In the genomic region with DNA sequence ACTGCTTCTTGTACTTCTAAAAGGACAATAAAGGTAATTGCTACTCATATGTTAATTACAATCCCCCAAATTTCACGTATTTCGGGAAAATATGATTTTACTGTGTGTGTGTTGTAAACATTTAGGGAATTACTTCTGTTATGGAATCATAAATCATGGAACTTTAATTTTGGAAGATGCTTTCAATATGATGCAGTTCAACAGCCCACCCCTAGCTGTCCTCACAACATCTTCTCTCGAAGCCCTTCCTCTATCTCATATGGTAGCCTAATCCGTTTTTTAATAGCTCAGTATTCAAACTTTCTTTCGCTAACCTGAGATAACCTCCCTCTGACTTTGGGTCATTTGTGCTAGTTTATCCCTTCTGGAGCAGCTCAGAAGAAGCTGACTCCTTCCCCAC, we compare ENCODE assay signal across 28 cellular contexts.
DNase-seq lines count a peak whose midpoint lies in the region; ATAC-seq and TF ChIP-seq lines count a peak whose summit lies in the region.
"Had no signal": no experiment of that assay in that cellular context is flagged by ENCODE, and none has a peak within 500 bp of the region (broad histone marks: within the 10 kb centered on the region; RNA-seq: fewer than 3 reads in every experiment).

No MANE protein-coding gene starts in this region.

- peaks cover 15% of the 10 kb centered on the region in 2 experiments for H3K4me1 Mint-ChIP-seq in H9
- H3K4me1 Mint-ChIP-seq: activated naive CD8-positive, alpha-beta T cell treated with anti-CD3 and anti-CD28 coated beads, Interleukin-2, amount 50 U/mL, for 24 hours had no signal

- no peak overlapping the region for H3K9ac ChIP-seq in H9 (ENCODE audit: extremely low read depth, insufficient read length, low read length)

- H3K18ac ChIP-seq in H9 (ENCODE audit: insufficient read length, low read depth, low read length): no peak overlapping the region

- no peak overlapping the region for H2AK5ac ChIP-seq in H9 (ENCODE audit: insufficient read length, low read length)

- no peak overlapping the region for H2BK12ac ChIP-seq in H9 (ENCODE audit: insufficient read length, low read depth, low read length)

- intact Hi-C loops in A673 (cut with micrococcal nuclease; ENCODE audit: unreplicated experiment): no loop called here

- no peak overlapping the region for H3K4me3 Mint-ChIP-seq in H9
- H3K4me3 Mint-ChIP-seq: activated naive CD8-positive, alpha-beta T cell treated with anti-CD3 and anti-CD28 coated beads, Interleukin-2, amount 50 U/mL, for 24 hours; CD4-positive, alpha-beta T cell; stimulated activated naive CD8-positive, alpha-beta T cell treated with anti-CD3 and anti-CD28 coated beads, Interleukin-15, Interleukin-2, amounts not matched to agents 100 ng/mL and 50 ng/mL, for 24 hours; T-helper 1 cell treated with Interleukin-12 subunit alpha and Interleukin-12 subunit beta and Interleukin-4 antibody, amounts not matched to agents 30 μg/mL and 1 μg/mL, for 36 hours had no signal

- H3K14ac ChIP-seq in H9 (ENCODE audit: insufficient read depth, low read length): no peak overlapping the region

- CTCF ChIA-PET in A673 (lab: Charles Lee): no interaction called here

- no peaks in the 10 kb centered on the region for H3K36me3 Mint-ChIP-seq in H9 (ENCODE audit: insufficient read depth in 1 of 3, low read depth in 3 of 3)

- ATAC-seq in GM18519 (IDR thresholded peaks at IDR 0.05; ENCODE audit: low FRiP score, unreplicated experiment): no peak
- ATAC-seq: activated naive CD8-positive, alpha-beta T cell treated with anti-CD3 and anti-CD28 coated beads, Interleukin-2, amount 50 U/mL, for 24 hours; heart right ventricle; left lobe of liver had no signal

- no CpG with 5 or more reads among the region's 5 CpGs for WGBS in H9 (ENCODE audit: extremely low coverage, insufficient read length, low lambda C conversion rate)
- WGBS in hepatocyte (ENCODE audit: low lambda C conversion rate, missing lambda C conversion rate): 79% methylated on average over 5 of the region's 5 CpGs

- no peak for DNase-seq in A673 (ENCODE audit: low spot score)
- no peak for DNase-seq in H9
- DNase-seq in SK-MEL-5 (ENCODE audit: low read depth, low spot score): peak; percentile 41
- no peak for DNase-seq in hepatocyte (ENCODE audit: low spot score)
- no peak for DNase-seq in DMS 273 (lab: John Stamatoyannopoulos, UW; ENCODE audit: unreplicated experiment)
- no peak for DNase-seq in NCI-H226
- no peak for DNase-seq in medulla oblongata (ENCODE audit: extremely low spot score)
- DNase-seq: activated CD4-positive, alpha-beta T cell treated with anti-CD3 and anti-CD28 coated beads, Interleukin-2, amount 50 U/mL, for 4 hours; activated CD8-positive, alpha-beta memory T cell treated with anti-CD3 and anti-CD28 coated beads, Interleukin-2, amount 50 U/mL, for 48 hours; activated effector memory CD4-positive, alpha-beta T cell treated with anti-CD3 and anti-CD28 coated beads, Interleukin-2, amount 50 U/mL, for 16 hours; activated naive CD8-positive, alpha-beta T cell treated with anti-CD3 and anti-CD28 coated beads, Interleukin-2, amount 50 U/mL, for 24 hours; brain microvascular endothelial cell; CD4-positive, alpha-beta T cell; cortex of kidney; heart right ventricle; MG63; midbrain; NCI-H1436; NCI-H748 treated with DMSO at 0.1 percent for 48 hours; OCI-M1; Right ventricle myocardium superior; spleen; stimulated activated CD4-positive, alpha-beta T cell treated with anti-CD3 and anti-CD28 coated beads, Interleukin-4, amount 100 ng/mL, for 24 hours; transverse colon had no signal

- H3K79me1 ChIP-seq in H9 (ENCODE audit: insufficient read depth, low read depth, low read length, poor library complexity, severe bottlenecking): no peaks in the 10 kb centered on the region

- no peak overlapping the region for H4K5ac ChIP-seq in H9 (ENCODE audit: insufficient read length, low read depth, low read length)

- no peak overlapping the region for H2BK15ac ChIP-seq in H9 (ENCODE audit: low read depth, low read length)

- H3K27ac ChIP-seq in A673 (ENCODE audit: low read depth, low read length, poor library complexity, severe bottlenecking) (no peak overlapping the region), H9 (ENCODE audit: insufficient read length, low read depth, low read length) (no peak overlapping the region), hepatocyte (peak overlapping the region; percentile 44)
- H3K27ac ChIP-seq: brain microvascular endothelial cell, heart right ventricle, transverse colon had no signal

- H3K27me3 ChIP-seq in A673 (replicated peaks; ENCODE audit: insufficient read depth, low read depth, low read length, poor library complexity) (peaks cover 58% of the 10 kb centered on the region), H9 (ENCODE audit: insufficient read depth, low read length) (no peaks in the 10 kb centered on the region), hepatocyte (no peaks in the 10 kb centered on the region)
- H3K27me3 ChIP-seq: brain microvascular endothelial cell, heart right ventricle, MG63, spleen, transverse colon had no signal

- no peaks in the 10 kb centered on the region for H3K79me2 ChIP-seq in H9 (ENCODE audit: insufficient read depth, low read length)
- H3K79me2 ChIP-seq in hepatocyte: no peaks in the 10 kb centered on the region

- no peak overlapping the region for H3K56ac ChIP-seq in H9 (ENCODE audit: insufficient read length, low read depth, low read length)

- H3K9me3 Mint-ChIP-seq in H9: peaks cover 7 to 8% of the 10 kb centered on the region in 2 experiments; a peak in 4 of 5 replicates
- H3K9me3 Mint-ChIP-seq: activated naive CD8-positive, alpha-beta T cell treated with anti-CD3 and anti-CD28 coated beads, Interleukin-2, amount 50 U/mL, for 24 hours; CD4-positive, alpha-beta T cell; stimulated activated naive CD8-positive, alpha-beta T cell treated with anti-CD3 and anti-CD28 coated beads, Interleukin-15, Interleukin-2, amounts not matched to agents 100 ng/mL and 50 ng/mL, for 24 hours; T-helper 1 cell treated with Interleukin-12 subunit alpha and Interleukin-12 subunit beta and Interleukin-4 antibody, amounts not matched to agents 30 μg/mL and 1 μg/mL, for 36 hours had no signal

- no peak overlapping the region for H3K4ac ChIP-seq in H9 (ENCODE audit: low read depth, low read length)

- H3K23ac ChIP-seq in H9 (ENCODE audit: insufficient read length, low read depth, low read length): no peak overlapping the region

- H3K27me3 Mint-ChIP-seq in H9 (ENCODE audit: low read depth): no peaks in the 10 kb centered on the region; the same call in 1 of the 2 replicates
- H3K27me3 Mint-ChIP-seq: activated naive CD8-positive, alpha-beta T cell treated with anti-CD3 and anti-CD28 coated beads, Interleukin-2, amount 50 U/mL, for 24 hours; CD4-positive, alpha-beta T cell had no signal

- H4K20me1 ChIP-seq in H9 (ENCODE audit: control insufficient read depth, insufficient read depth, insufficient read length): no peaks in the 10 kb centered on the region
- H4K20me1 ChIP-seq in hepatocyte (ENCODE audit: insufficient read depth, poor library complexity, severe bottlenecking): no peaks in the 10 kb centered on the region

- POLR2A ChIA-PET in A673 (lab: Charles Lee; ENCODE audit: low non-redundant PET): no interaction called here

- H4K8ac ChIP-seq in H9 (replicated peaks; ENCODE audit: insufficient read length, low read depth, low read length): no peak overlapping the region

- H2BK120ac ChIP-seq in H9 (ENCODE audit: low read depth, low read length, poor library complexity, severe bottlenecking): no peak overlapping the region

- no peak overlapping the region for H3T11ph ChIP-seq in H9 (ENCODE audit: low read length)

- no peak overlapping the region for H3K27ac Mint-ChIP-seq in H9
- H3K27ac Mint-ChIP-seq: activated naive CD8-positive, alpha-beta T cell treated with anti-CD3 and anti-CD28 coated beads, Interleukin-2, amount 50 U/mL, for 24 hours; CD4-positive, alpha-beta T cell; stimulated activated naive CD8-positive, alpha-beta T cell treated with anti-CD3 and anti-CD28 coated beads, Interleukin-15, Interleukin-2, amounts not matched to agents 100 ng/mL and 50 ng/mL, for 24 hours; T-helper 1 cell treated with Interleukin-12 subunit alpha and Interleukin-12 subunit beta and Interleukin-4 antibody, amounts not matched to agents 30 μg/mL and 1 μg/mL, for 36 hours had no signal

- no peak overlapping the region for H2BK20ac ChIP-seq in H9 (ENCODE audit: low read depth, low read length, poor library complexity, severe bottlenecking)

- H3K4me3 ChIP-seq in A673 (ENCODE audit: low read depth, low read length, poor library complexity, severe bottlenecking) (no peak overlapping the region), hepatocyte (no peak overlapping the region)
- H3K4me3 ChIP-seq: heart right ventricle, MG63, spleen, transverse colon had no signal

- H2BK5ac ChIP-seq in H9 (ENCODE audit: insufficient read length, low read length): no peak overlapping the region

- H3K23me2 ChIP-seq in H9 (ENCODE audit: insufficient read length, low read depth, low read length, poor library complexity, severe bottlenecking): no peaks in the 10 kb centered on the region

- no peaks in the 10 kb centered on the region for H3K4me1 ChIP-seq in A673 (ENCODE audit: insufficient read depth, low read length, poor library complexity, severe bottlenecking)
- H3K4me1 ChIP-seq in H9 (ENCODE audit: insufficient read depth, low read length): no peaks in the 10 kb centered on the region; the same call in 1 of the 2 replicates
- peaks cover 3% of the 10 kb centered on the region for H3K4me1 ChIP-seq in hepatocyte (ENCODE audit: insufficient read depth)
- H3K4me1 ChIP-seq: spleen had no signal

- H3K4me2 ChIP-seq in H9 (ENCODE audit: insufficient read depth, insufficient read length, low read length) (no peak overlapping the region), hepatocyte (no peak overlapping the region)

- H3K36me3 ChIP-seq in A673 (ENCODE audit: insufficient read depth, low read length, poor library complexity, severe bottlenecking): no peaks in the 10 kb centered on the region
- no peaks in the 10 kb centered on the region for H3K36me3 ChIP-seq in hepatocyte (replicated peaks; ENCODE audit: insufficient read depth, low read depth)
- H3K36me3 ChIP-seq: brain microvascular endothelial cell, heart right ventricle, MG63, spleen, transverse colon had no signal

- H2AFZ ChIP-seq in H9 (ENCODE audit: low read length): no peak overlapping the region
- H2AFZ ChIP-seq in hepatocyte: no peak overlapping the region

- no TSS peak for BruUV-seq in A673 (replicated peaks; lab: Mats Ljungman, UMichigan)

- TF ChIP-seq CTCF in A673 (conservative IDR thresholded peaks at IDR 0.05; ENCODE audit: low read depth, low read length): 0 out of 2 replicates have a peak, but pooled peaks have one; percentile 18
- TF ChIP-seq CTCF in H9 (conservative IDR thresholded peaks at IDR 0.05): peak; percentile 42; the same call in 2 of the 3 replicates
- TF ChIP-seq CTCF in hepatocyte (IDR thresholded peaks at IDR 0.05; ENCODE audit: poor library complexity): no peak

- H4K91ac ChIP-seq in H9 (ENCODE audit: insufficient read length, low read depth, low read length): no peak overlapping the region

- in situ Hi-C loops in SK-MEL-5 (cut with HindIII; ENCODE audit: low pct_unique_long_range_greater_than_20kb, low sequenced_read_pairs): no loop called here

- H3K9me3 ChIP-seq in A673 (ENCODE audit: low read depth, low read length, poor library complexity, severe bottlenecking) (no peaks in the 10 kb centered on the region), H9 (ENCODE audit: control insufficient read depth, low read depth, low read length) (no peaks in the 10 kb centered on the region), hepatocyte (ENCODE audit: low read depth) (no peaks in the 10 kb centered on the region)
- H3K9me3 ChIP-seq: transverse colon had no signal

- no peaks in the 10 kb centered on the region for H3K9me2 ChIP-seq in hepatocyte (replicated peaks; ENCODE audit: insufficient read depth)
